In the genomic region with DNA sequence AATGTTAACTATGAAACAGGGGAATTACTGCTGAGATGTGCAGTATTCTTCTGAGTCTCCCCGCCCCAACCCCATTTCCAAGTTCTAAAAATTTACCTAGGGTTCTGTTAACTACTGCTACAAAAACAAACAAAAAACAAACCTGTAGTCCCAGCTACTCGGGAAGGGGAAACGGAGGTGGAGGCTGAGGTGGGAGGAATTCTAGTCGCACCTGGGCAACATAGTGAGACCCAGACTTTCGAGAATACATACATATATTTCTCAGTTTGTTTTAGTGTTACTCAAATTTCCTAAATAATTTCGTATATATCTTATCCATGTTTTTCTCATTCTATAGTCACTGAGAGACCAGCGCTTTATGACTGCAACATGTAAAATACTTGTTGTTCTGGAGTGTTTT, we compare ENCODE assay signal across 7 cellular contexts. TPM values are rescaled to one million over a fixed set of nuclear protein-coding genes. Genes with fewer than 3 reads are reported as not detected.
DNase-seq lines count a peak whose midpoint lies in the region; ATAC-seq and TF ChIP-seq lines count a peak whose summit lies in the region.

No MANE protein-coding gene starts in this region.

- H3K4me3 ChIP-seq in stomach = peak overlapping the region; percentile 64 to 89 (median 80)

- H3K27ac Mint-ChIP-seq in activated T-helper 17 cell treated with anti-CD3 and anti-CD28 coated beads, Interleukin-2, amount 50 U/mL, for 72 hours = peak overlapping the region; percentile 99
- H3K27ac Mint-ChIP-seq in immature natural killer cell = peak overlapping the region; percentile 96 to 100 (median 99)

- H3K36me3 ChIP-seq in stomach = no peaks in the 10 kb centered on the region

- intact Hi-C loops in stomach (cut with DNase I; ENCODE audit: low total_unique reads) = no loop called here

- 16 to 29% (median 20%) methylated on average over 7 of the region's 7 CpGs for WGBS in stomach, 5 donors

- CTCF ChIA-PET in RWPE1 (lab: Yijun Ruan, JAX) = interaction anchor here (0.6 to 0.7 kb wide), 2 partner anchors 26 to 270 kb away, joined by 3 read pairs; no protein-coding TSS in a partner anchor

- H3K27ac ChIP-seq in stomach = peak overlapping the region; percentile 92 to 98 (median 95)
- no peak overlapping the region for H3K27ac ChIP-seq in RWPE1

- TF ChIP-seq CTCF in stomach (IDR thresholded peaks at IDR 0.05) (no peak), RWPE1 (conservative IDR thresholded peaks at IDR 0.05; ENCODE audit: low read depth) (no peak)

- peaks cover 14% of the 10 kb centered on the region for H3K4me1 Mint-ChIP-seq in activated T-helper 17 cell treated with anti-CD3 and anti-CD28 coated beads, Interleukin-2, amount 50 U/mL, for 72 hours
- peaks cover 39 to 65% of the 10 kb centered on the region in 2 donors for H3K4me1 Mint-ChIP-seq in immature natural killer cell

- H3K4me1 ChIP-seq in stomach = peaks cover 31 to 62% (median 49%) of the 10 kb centered on the region in 4 donors

- no peak for TF ChIP-seq POLR2A in stomach (IDR thresholded peaks at IDR 0.05)

- H3K9me3 Mint-ChIP-seq in activated T-helper 17 cell treated with anti-CD3 and anti-CD28 coated beads, Interleukin-2, amount 50 U/mL, for 72 hours = no peaks in the 10 kb centered on the region
- H3K9me3 Mint-ChIP-seq in immature natural killer cell = no peaks in the 10 kb centered on the region

- no peaks in the 10 kb centered on the region for H3K9me3 ChIP-seq in stomach

- H3K4me3 Mint-ChIP-seq in activated T-helper 17 cell treated with anti-CD3 and anti-CD28 coated beads, Interleukin-2, amount 50 U/mL, for 72 hours = peak overlapping the region; percentile 92
- peak overlapping the region; percentile 95 to 98 (median 98) for H3K4me3 Mint-ChIP-seq in immature natural killer cell

- no peaks in the 10 kb centered on the region for H3K27me3 ChIP-seq in stomach

- TF ChIP-seq EP300 in stomach (IDR thresholded peaks at IDR 0.05) = no peak

- H3K36me3 Mint-ChIP-seq in activated T-helper 17 cell treated with anti-CD3 and anti-CD28 coated beads, Interleukin-2, amount 50 U/mL, for 72 hours (ENCODE audit: low read depth) = peaks cover 7% of the 10 kb centered on the region
- no peaks in the 10 kb centered on the region for H3K36me3 Mint-ChIP-seq in immature natural killer cell

- no peaks in the 10 kb centered on the region for H3K27me3 Mint-ChIP-seq in activated T-helper 17 cell treated with anti-CD3 and anti-CD28 coated beads, Interleukin-2, amount 50 U/mL, for 72 hours
- H3K27me3 Mint-ChIP-seq in immature natural killer cell (ENCODE audit: low read depth in 3 of 3) = peaks cover 4 to 13% (median 11%) of the 10 kb centered on the region in 3 donors

- ATAC-seq in activated T-helper 17 cell treated with anti-CD3 and anti-CD28 coated beads, Interleukin-2, amount 50 U/mL, for 72 hours (replicated peaks) = no peak
- ATAC-seq in HG02610 (IDR thresholded peaks at IDR 0.05; ENCODE audit: unreplicated experiment) = no peak

- POLR2A ChIA-PET in RWPE1 (lab: Yijun Ruan, JAX; ENCODE audit: low non-redundant PET) = no interaction called here

- DNase-seq in HT-29 (ENCODE audit: low spot score) (peak; percentile 3), immature natural killer cell (no peak), stomach (no peak), RWPE1 (ENCODE audit: low spot score) (no peak), HuH-7 (ENCODE audit: low spot score) (no peak)

RNA-seq across cellular contexts. Expression of gene STAM2, which starts 1.0 kb away (rescaled TPM):
- total RNA-seq in HT-29 (2014; rRNA removed; shearing (Covaris generic)) = 8.3 and 9.0 TPM in 2 replicates
- 10 to 100 TPM; 14.8 to 17.3 TPM for total RNA-seq in activated T-helper 17 cell treated with anti-CD3 and anti-CD28 coated beads, Interleukin-2, amount 50 U/mL, for 72 hours
- polyA plus RNA-seq in immature natural killer cell (1 to 10 TPM; 3.9 to 6.6 (median 5.6) TPM), stomach (1 to 10 TPM; 7.0 to 9.9 (median 7.6) TPM)
- 10 to 100 TPM in 4 of 5 donors, 1 to 10 TPM in 1; 4.9 to 55.3 (median 32.6) TPM for total RNA-seq in stomach
